ENCODE assay signal across 27 cellular contexts in genomic region chr2:201008000-201008829, GRCh38. TPM values are rescaled to one million over a fixed set of nuclear protein-coding genes. Genes with fewer than 3 reads are reported as not detected.
DNase-seq lines count a peak whose midpoint lies in the region; ATAC-seq, FAIRE-seq and TF ChIP-seq lines count a peak whose summit lies in the region.
"Had no signal": no experiment of that assay in that cellular context is flagged by ENCODE, and none has a peak within 500 bp of the region (broad histone marks: within the 10 kb centered on the region; RNA-seq: fewer than 3 reads in every experiment).

No MANE protein-coding gene starts in this region.

- no peak overlapping the region for H3K4me3 Mint-ChIP-seq in WTC11
- H3K4me3 Mint-ChIP-seq in nephron, result no peak overlapping the region
- H3K4me3 Mint-ChIP-seq in stimulated activated memory B cell treated with anti-CD40 and anti-IgM and Interleukin-4, amounts not matched to agents 10 μg/mL and 1 μg/mL and 100 μg/mL, for 72 hours, result no peak overlapping the region
- H3K4me3 Mint-ChIP-seq: activated naive CD8-positive, alpha-beta T cell treated with anti-CD3 and anti-CD28 coated beads, Interleukin-2, amount 10 ng/mL, durations not matched to agents 7 days and 5 days; CD8-positive, alpha-beta memory T cell; stimulated activated naive CD8-positive, alpha-beta T cell treated with anti-CD3 and anti-CD28 coated beads, Interleukin-15, Interleukin-2, amounts not matched to agents 100 ng/mL and 50 ng/mL, for 24 hours had no signal

- H3K9me3 ChIP-seq in A549 (no peaks in the 10 kb centered on the region), OCI-LY7 (ENCODE audit: low read length) (no peaks in the 10 kb centered on the region)
- H3K9me3 ChIP-seq: BE2C, gastroesophageal sphincter, MG63, psoas muscle, thyroid gland had no signal

- H3K4me2 ChIP-seq in A549, result peak overlapping the region; percentile 52
- H3K4me2 ChIP-seq in OCI-LY7 (ENCODE audit: low read length), result no peak overlapping the region

- H3K36me3 ChIP-seq in OCI-LY7 (ENCODE audit: insufficient read depth, low read length), result peaks cover 44% of the 10 kb centered on the region

- CTCF ChIA-PET in A549 (lab: Yijun Ruan, JAX) (interaction anchor here (1.0 to 1.4 kb wide), 2 partner anchors 19 to 61 kb away, joined by 3 to 4 read pairs; no protein-coding TSS in a partner anchor), WTC11 (lab: Charles Lee) (interaction anchor here (1.3 kb wide), 1 partner anchor 224 kb away, joined by 4 read pairs; no protein-coding TSS in a partner anchor), OCI-LY7 (lab: Charles Lee; ENCODE audit: unreplicated experiment) (no interaction called here)

- peak in 1 of 2 experiments; percentile 39; a peak in 2 of 6 replicates for ATAC-seq in A549
- ATAC-seq in WTC11, result no peak
- no peak for ATAC-seq in stimulated activated memory B cell treated with anti-CD40 and anti-IgM and Interleukin-4, amounts not matched to agents 10 μg/mL and 1 μg/mL and 100 μg/mL, for 72 hours
- no peak for ATAC-seq in HG03097 (IDR thresholded peaks at IDR 0.05; ENCODE audit: low FRiP score, unreplicated experiment)
- ATAC-seq: gastroesophageal sphincter, psoas muscle had no signal

- no peak for TF ChIP-seq POLR2A in A549 (IDR thresholded peaks at IDR 0.05; ENCODE audit: low read length)

- no peaks in the 10 kb centered on the region for H3K36me3 Mint-ChIP-seq in WTC11
- peaks cover 39% of the 10 kb centered on the region for H3K36me3 Mint-ChIP-seq in nephron (ENCODE audit: low read depth)
- H3K36me3 Mint-ChIP-seq in stimulated activated memory B cell treated with anti-CD40 and anti-IgM and Interleukin-4, amounts not matched to agents 10 μg/mL and 1 μg/mL and 100 μg/mL, for 72 hours, result peaks cover 11% of the 10 kb centered on the region

- no peaks in the 10 kb centered on the region for H3K27me3 Mint-ChIP-seq in WTC11 (ENCODE audit: low read depth)
- H3K27me3 Mint-ChIP-seq in nephron (ENCODE audit: low read depth), result no peaks in the 10 kb centered on the region
- H3K27me3 Mint-ChIP-seq in stimulated activated memory B cell treated with anti-CD40 and anti-IgM and Interleukin-4, amounts not matched to agents 10 μg/mL and 1 μg/mL and 100 μg/mL, for 72 hours, result no peaks in the 10 kb centered on the region
- H3K27me3 Mint-ChIP-seq: activated naive CD8-positive, alpha-beta T cell treated with anti-CD3 and anti-CD28 coated beads, Interleukin-2, amount 10 ng/mL, durations not matched to agents 7 days and 5 days; CD8-positive, alpha-beta memory T cell; stimulated activated naive CD8-positive, alpha-beta T cell treated with anti-CD3 and anti-CD28 coated beads, Interleukin-15, Interleukin-2, amounts not matched to agents 100 ng/mL and 50 ng/mL, for 24 hours had no signal

- no peak for TF ChIP-seq RAD21 in A549 (conservative IDR thresholded peaks at IDR 0.05 in 1 of 2, IDR thresholded peaks at IDR 0.05 in 1 of 2)

- no peak for TF ChIP-seq EP300 in A549 (IDR thresholded peaks at IDR 0.05)

- no peaks in the 10 kb centered on the region for H3K9me2 ChIP-seq in OCI-LY7 (ENCODE audit: insufficient read depth, low read length)

- POLR2A ChIA-PET in A549 (lab: Yijun Ruan, JAX) (no interaction called here), WTC11 (lab: Charles Lee) (no interaction called here), OCI-LY7 (lab: Charles Lee) (no interaction called here)

- H3K4me1 ChIP-seq in A549, result peaks cover 27% of the 10 kb centered on the region
- H3K4me1 ChIP-seq in OCI-LY7 (ENCODE audit: insufficient read depth, low read length, poor library complexity, severe bottlenecking), result no peaks in the 10 kb centered on the region
- H3K4me1 ChIP-seq: gastroesophageal sphincter, psoas muscle, thyroid gland had no signal

- H3K9me3 Mint-ChIP-seq in WTC11, result no peaks in the 10 kb centered on the region
- H3K9me3 Mint-ChIP-seq in nephron, result no peaks in the 10 kb centered on the region
- H3K9me3 Mint-ChIP-seq in stimulated activated memory B cell treated with anti-CD40 and anti-IgM and Interleukin-4, amounts not matched to agents 10 μg/mL and 1 μg/mL and 100 μg/mL, for 72 hours, result no peaks in the 10 kb centered on the region
- H3K9me3 Mint-ChIP-seq: activated naive CD8-positive, alpha-beta T cell treated with anti-CD3 and anti-CD28 coated beads, Interleukin-2, amount 10 ng/mL, durations not matched to agents 7 days and 5 days; CD8-positive, alpha-beta memory T cell; stimulated activated naive CD8-positive, alpha-beta T cell treated with anti-CD3 and anti-CD28 coated beads, Interleukin-15, Interleukin-2, amounts not matched to agents 100 ng/mL and 50 ng/mL, for 24 hours had no signal

- WGBS in A549 (ENCODE audit: missing lambda C conversion rate), result 66% methylated on average over 3 of the region's 3 CpGs

- intact Hi-C loops in OCI-LY7 (cut with micrococcal nuclease; ENCODE audit: unreplicated experiment), result no loop called here

- no peak for TF ChIP-seq CTCF in A549 (IDR thresholded peaks at IDR 0.05)
- no peak for TF ChIP-seq CTCF in WTC11 (IDR thresholded peaks at IDR 0.05)
- TF ChIP-seq CTCF in nephron (IDR thresholded peaks at IDR 0.05; ENCODE audit: unreplicated experiment in 3 of 3), result no peak
- no peak for TF ChIP-seq CTCF in OCI-LY7 (conservative IDR thresholded peaks at IDR 0.05; ENCODE audit: low read length)

- DNase-seq in A549 (ENCODE audit: low read depth in 1 of 2, low spot score in 1 of 2) (peak in 1 of 2 experiments; percentile 31), WTC11 (ENCODE audit: low spot score) (no peak), kidney tubule cell (ENCODE audit: low spot score) (peak; percentile 90), OCI-LY7 (ENCODE audit: low spot score) (no peak), NCI-H2171 treated with DMSO at 0.1 percent for 48 hours (lab: John Stamatoyannopoulos, UW) (no peak)
- DNase-seq: activated CD4-positive, alpha-beta T cell treated with anti-CD3 and anti-CD28 coated beads for 4 hours; activated effector memory CD4-positive, alpha-beta T cell treated with anti-CD3 and anti-CD28 coated beads, Interleukin-2, amount 50 U/mL, for 16 hours; activated naive CD8-positive, alpha-beta T cell treated with anti-CD3 and anti-CD28 coated beads, Interleukin-2, amount 10 ng/mL, durations not matched to agents 7 days and 5 days; activated T-cell treated with anti-CD3 and anti-CD28 coated beads, Interleukin-2, amount 50 U/mL, for 1 hour; BE2C; CD8-positive, alpha-beta memory T cell; central memory CD4-positive, alpha-beta T cell; H7; KBM-7; mammary epithelial cell; MG63; NCI-H1417; NCI-H2081; NCI-H226; psoas muscle; thyroid gland had no signal

- no peak overlapping the region for H2AFZ ChIP-seq in OCI-LY7 (ENCODE audit: low read length)

- H3K79me2 ChIP-seq in OCI-LY7 (ENCODE audit: insufficient read depth, low read depth, low read length), result no peaks in the 10 kb centered on the region

- peak overlapping the region in 1 of 2 experiments; percentile 49; a peak in 2 of 6 replicates for H3K27ac ChIP-seq in A549
- no peak overlapping the region for H3K27ac ChIP-seq in OCI-LY7 (ENCODE audit: low read depth, low read length, poor library complexity, severe bottlenecking)
- H3K27ac ChIP-seq: gastroesophageal sphincter, psoas muscle, SK-N-MC, thyroid gland had no signal

- H3K27ac Mint-ChIP-seq in WTC11, result no peak overlapping the region
- H3K27ac Mint-ChIP-seq in nephron, result peak overlapping the region; percentile 38 to 84 (median 73)
- H3K27ac Mint-ChIP-seq in stimulated activated memory B cell treated with anti-CD40 and anti-IgM and Interleukin-4, amounts not matched to agents 10 μg/mL and 1 μg/mL and 100 μg/mL, for 72 hours, result no peak overlapping the region
- H3K27ac Mint-ChIP-seq: activated naive CD8-positive, alpha-beta T cell treated with anti-CD3 and anti-CD28 coated beads, Interleukin-2, amount 10 ng/mL, durations not matched to agents 7 days and 5 days; stimulated activated naive CD8-positive, alpha-beta T cell treated with anti-CD3 and anti-CD28 coated beads, Interleukin-15, Interleukin-2, amounts not matched to agents 100 ng/mL and 50 ng/mL, for 24 hours had no signal

- no peak overlapping the region for H3K4me3 ChIP-seq in A549
- no peak overlapping the region for H3K4me3 ChIP-seq in OCI-LY7 (ENCODE audit: low read depth, low read length, poor library complexity, severe bottlenecking)
- H3K4me3 ChIP-seq: gastroesophageal sphincter, MG63, psoas muscle, SK-N-MC, thyroid gland had no signal

- BruUV-seq in OCI-LY7 (replicated peaks; lab: Mats Ljungman, UMichigan), result no TSS peak

- H3K4me1 Mint-ChIP-seq in WTC11 (no peaks in the 10 kb centered on the region), nephron (no peaks in the 10 kb centered on the region)
- no peaks in the 10 kb centered on the region for H3K4me1 Mint-ChIP-seq in stimulated activated memory B cell treated with anti-CD40 and anti-IgM and Interleukin-4, amounts not matched to agents 10 μg/mL and 1 μg/mL and 100 μg/mL, for 72 hours
- H3K4me1 Mint-ChIP-seq: activated naive CD8-positive, alpha-beta T cell treated with anti-CD3 and anti-CD28 coated beads, Interleukin-2, amount 10 ng/mL, durations not matched to agents 7 days and 5 days; CD8-positive, alpha-beta memory T cell had no signal

- no peaks in the 10 kb centered on the region for H4K20me1 ChIP-seq in OCI-LY7 (ENCODE audit: insufficient read depth, low read length)

- FAIRE-seq in A549 (lab: Jason Lieb, UNC), result no peak

TF ChIP-seq in A549, 52 proteins besides CTCF, POLR2A, EP300 and RAD21 (continues in another document):
- TF ChIP-seq ATOH8 (CRISPR knock-in tag; IDR thresholded peaks at IDR 0.05; ENCODE audit: low read depth), result no peak

TF ChIP-seq in WTC11, 78 proteins besides CTCF, POLR2A, EP300 and RAD21:
- TF ChIP-seq GABPB1 (CRISPR knock-in tag; IDR thresholded peaks at IDR 0.05) (peak; percentile 31; the same call in 1 of the 2 replicates), E2F5 (CRISPR knock-in tag; IDR thresholded peaks at IDR 0.05) (no peak)
TF ChIP-seq in WTC11: peak in this region for 1.

RNA-seq across cellular contexts. Expression of gene ORC2, which starts 44.8 kb away (rescaled TPM):
- polyA plus RNA-seq in A549 (2011; rRNA removed) (20.9 and 23.3 TPM in 2 replicates), A549 (2017; fragmentation: RNase III; extraction: RNeasy Plus Mini Kit Qiagen cat#74134 plus additional on column Dnase treatment) (20.7 to 24.5 TPM (median 22.9 TPM) in 3 replicates)
- 3.5 and 4.1 TPM in 2 replicates for polyA plus RNA-seq in A549 (2012; cell fraction: cytosol; rRNA removed)
- polyA plus RNA-seq in A549 (2012; cell fraction: nucleus; rRNA removed), result 3.7 and 6.4 TPM in 2 replicates
- 8.7 and 9.1 TPM in 2 replicates for polyA minus RNA-seq in A549 (2011; rRNA and poly(A)+ RNA removed)
- total RNA-seq in WTC11 (2021) (54.9 to 57.9 TPM (median 56.0 TPM) in 3 replicates), OCI-LY7 (2022) (42.3 and 46.1 TPM in 2 replicates)
- 14.9 and 28.6 TPM in 2 replicates for total RNA-seq in OCI-LY7 (2014; rRNA removed; shearing (Covaris generic))

Comparison
In these comparisons a context has a peak if more than half of its experiments do, and no peak if none do; other contexts are left out.
1. H3K27ac Mint-ChIP-seq: peak in nephron (3 of 3); none in WTC11 (single experiment) and stimulated activated memory B cell treated with anti-CD40 and anti-IgM and Interleukin-4, amounts not matched to agents 10 μg/mL and 1 μg/mL and 100 μg/mL, for 72 hours (single experiment).